In genomic region chr20:21235713-21236445, GRCh38 we compare ENCODE assay signal across 1 cellular context.
TF ChIP-seq lines count a peak whose summit lies in the region.

No MANE protein-coding gene starts in this region.

TF ChIP-seq in HepG2, 621 proteins besides CTCF, POLR2A, EP300 and RAD21 (continued from another document and continues in another):
- TF ChIP-seq MLLT10 (CRISPR knock-in tag; IDR thresholded peaks at IDR 0.05) (no peak), KDM2A (CRISPR knock-in tag; IDR thresholded peaks at IDR 0.05; ENCODE audit: borderline replicate concordance, low read depth) (peak; percentile 54), ZXDC (CRISPR knock-in tag; IDR thresholded peaks at IDR 0.05) (no peak), DNMT3B (CRISPR knock-in tag; conservative IDR thresholded peaks at IDR 0.05) (no peak), NCOR1 (IDR thresholded peaks at IDR 0.05; ENCODE audit: borderline replicate concordance, low read length) (no peak; the same call in 1 of the 2 replicates), THRA (CRISPR knock-in tag; IDR thresholded peaks at IDR 0.05; ENCODE audit: borderline replicate concordance) (peak; percentile 28; the same call in 1 of the 2 replicates), SMARCC2 (IDR thresholded peaks at IDR 0.05) (no peak), ZNF776 (CRISPR knock-in tag; IDR thresholded peaks at IDR 0.05) (no peak), ZNF629 (CRISPR knock-in tag; conservative IDR thresholded peaks at IDR 0.05) (no peak), ZNF441 (CRISPR knock-in tag; IDR thresholded peaks at IDR 0.05; ENCODE audit: borderline replicate concordance) (no peak), SOX13 (IDR thresholded peaks at IDR 0.05) (no peak), SOX13 (CRISPR knock-in tag; conservative IDR thresholded peaks at IDR 0.05 in 1 of 2, IDR thresholded peaks at IDR 0.05 in 1 of 2) (no peak), ZFP37 (CRISPR knock-in tag; IDR thresholded peaks at IDR 0.05; ENCODE audit: borderline replicate concordance) (no peak), ELF1 (CRISPR knock-in tag; IDR thresholded peaks at IDR 0.05) (0 out of 2 replicates have a peak, but pooled peaks have one; percentile 30), ATF4 (CRISPR knock-in tag; IDR thresholded peaks at IDR 0.05) (no peak), XRCC5 (optimal IDR thresholded peaks at IDR 0.05; ENCODE audit: low read length) (peak; percentile 94), ZNF20 (CRISPR knock-in tag; IDR thresholded peaks at IDR 0.05) (no peak), CHD4 (IDR thresholded peaks at IDR 0.05; ENCODE audit: borderline replicate concordance, low read length) (peak; percentile 64; the same call in 1 of the 2 replicates), ZNF329 (CRISPR knock-in tag; IDR thresholded peaks at IDR 0.05; ENCODE audit: low read depth) (no peak), RFX5 (IDR thresholded peaks at IDR 0.05; ENCODE audit: low read depth, low read length) (no peak), GLMP (CRISPR knock-in tag; IDR thresholded peaks at IDR 0.05; ENCODE audit: borderline replicate concordance) (no peak), TSC22D2 (CRISPR knock-in tag; IDR thresholded peaks at IDR 0.05; ENCODE audit: borderline replicate concordance) (no peak), ZNF274 (CRISPR knock-in tag; IDR thresholded peaks at IDR 0.05) (no peak), NR2C2 (CRISPR knock-in tag; IDR thresholded peaks at IDR 0.05; ENCODE audit: borderline replicate concordance) (no peak), ZHX2 (IDR thresholded peaks at IDR 0.05; ENCODE audit: low read depth) (no peak), ZHX2 (CRISPR knock-in tag; IDR thresholded peaks at IDR 0.05; ENCODE audit: borderline replicate concordance) (no peak), CREM (IDR thresholded peaks at IDR 0.05) (no peak), CREM (CRISPR knock-in tag; IDR thresholded peaks at IDR 0.05) (no peak), ATF2 (CRISPR knock-in tag; IDR thresholded peaks at IDR 0.05) (0 out of 2 replicates have a peak, but pooled peaks have one; percentile 9), FOXO1 (CRISPR knock-in tag; IDR thresholded peaks at IDR 0.05) (0 out of 2 replicates have a peak, but pooled peaks have one; percentile 27), ISX (CRISPR knock-in tag; conservative IDR thresholded peaks at IDR 0.05) (no peak), ZNF318 (CRISPR knock-in tag; IDR thresholded peaks at IDR 0.05) (no peak), ZBTB7B (CRISPR knock-in tag; IDR thresholded peaks at IDR 0.05) (peak; percentile 30; the same call in 1 of the 2 replicates), MTF2 (CRISPR knock-in tag; IDR thresholded peaks at IDR 0.05; ENCODE audit: borderline replicate concordance) (no peak), ZNF430 (CRISPR knock-in tag; IDR thresholded peaks at IDR 0.05) (no peak), ZNF775 (CRISPR knock-in tag; IDR thresholded peaks at IDR 0.05; ENCODE audit: borderline replicate concordance) (no peak), ZBTB7A (CRISPR knock-in tag; IDR thresholded peaks at IDR 0.05) (no peak), MEIS2 (CRISPR knock-in tag; IDR thresholded peaks at IDR 0.05) (peak; percentile 50; the same call in 1 of the 2 replicates)
